ENCODE assay signal across 14 cellular contexts in genomic region chr3:9903904-9904303, GRCh38.
DNase-seq lines count a peak whose midpoint lies in the region; TF ChIP-seq lines count a peak whose summit lies in the region.
"Had no signal": no experiment of that assay in that cellular context is flagged by ENCODE, and none has a peak within 500 bp of the region (broad histone marks: within the 10 kb centered on the region; RNA-seq: fewer than 3 reads in every experiment).

No MANE protein-coding gene starts in this region.

- H3K27ac Mint-ChIP-seq in dendritic cell treated with granulocyte-macrophage colony-stimulating factor and Interleukin-4, amounts not matched to agents 40 ng/mL and 50 ng/mL, for 4 days: peak overlapping the region; percentile 26
- H3K27ac Mint-ChIP-seq: activated naive CD4-positive, alpha-beta T cell treated with anti-CD3 and anti-CD28 coated beads, Interleukin-2, amount 10 ng/mL, durations not matched to agents 7 days and 5 days had no signal

- in situ Hi-C loops in HAP-1 (cut with MboI; ENCODE audit: low sequenced_read_pairs): no loop called here

- H3K4me1 ChIP-seq in ACC112 (ENCODE audit: control insufficient read depth, insufficient read depth, low read length, unreplicated experiment): peaks cover 27% of the 10 kb centered on the region
- H3K4me1 ChIP-seq in parathyroid adenoma: no peaks in the 10 kb centered on the region
- no peaks in the 10 kb centered on the region for H3K4me1 ChIP-seq in HAP-1

- H3K36me3 ChIP-seq in ACC112 (ENCODE audit: insufficient read depth, low read length) (no peaks in the 10 kb centered on the region), parathyroid adenoma (ENCODE audit: control insufficient read depth, insufficient read depth, low read length) (no peaks in the 10 kb centered on the region), HAP-1 (replicated peaks) (no peaks in the 10 kb centered on the region)

- H3K79me2 ChIP-seq in ACC112 (ENCODE audit: control insufficient read depth, insufficient read depth, low read length, unreplicated experiment) (no peaks in the 10 kb centered on the region), parathyroid adenoma (no peaks in the 10 kb centered on the region)

- H3K4me3 Mint-ChIP-seq in dendritic cell treated with granulocyte-macrophage colony-stimulating factor and Interleukin-4, amounts not matched to agents 40 ng/mL and 50 ng/mL, for 4 days: no peak overlapping the region
- H3K4me3 Mint-ChIP-seq: activated naive CD4-positive, alpha-beta T cell treated with anti-CD3 and anti-CD28 coated beads, Interleukin-2, amount 10 ng/mL, durations not matched to agents 7 days and 5 days had no signal

- H3K9ac ChIP-seq in parathyroid adenoma: no peak overlapping the region

- H2AFZ ChIP-seq in ACC112 (ENCODE audit: low read length, unreplicated experiment) (peak overlapping the region; percentile 96), parathyroid adenoma (no peak overlapping the region)

- H3K27ac ChIP-seq in ACC112 (ENCODE audit: low read depth, low read length) (peak overlapping the region; percentile 51), parathyroid adenoma (no peak overlapping the region)

- H3K27me3 ChIP-seq in ACC112 (ENCODE audit: insufficient read depth, low read length) (no peaks in the 10 kb centered on the region), parathyroid adenoma (ENCODE audit: control insufficient read depth, insufficient read depth, low read length) (no peaks in the 10 kb centered on the region), HAP-1 (ENCODE audit: low read depth) (no peaks in the 10 kb centered on the region)

- H3K36me3 Mint-ChIP-seq in dendritic cell treated with granulocyte-macrophage colony-stimulating factor and Interleukin-4, amounts not matched to agents 40 ng/mL and 50 ng/mL, for 4 days (ENCODE audit: low read depth): no peaks in the 10 kb centered on the region
- H3K36me3 Mint-ChIP-seq: activated naive CD4-positive, alpha-beta T cell treated with anti-CD3 and anti-CD28 coated beads, Interleukin-2, amount 10 ng/mL, durations not matched to agents 7 days and 5 days; T-cell had no signal

- H3K9me3 Mint-ChIP-seq in dendritic cell treated with granulocyte-macrophage colony-stimulating factor and Interleukin-4, amounts not matched to agents 40 ng/mL and 50 ng/mL, for 4 days: no peaks in the 10 kb centered on the region
- H3K9me3 Mint-ChIP-seq: activated naive CD4-positive, alpha-beta T cell treated with anti-CD3 and anti-CD28 coated beads, Interleukin-2, amount 10 ng/mL, durations not matched to agents 7 days and 5 days; T-cell had no signal

- H3K4me3 ChIP-seq in ACC112 (ENCODE audit: low read depth, low read length) (peak overlapping the region; percentile 50; the same call in 1 of the 2 replicates), parathyroid adenoma (ENCODE audit: low read depth, low read length) (no peak overlapping the region), HAP-1 (no peak overlapping the region)

- H3K9me3 ChIP-seq in parathyroid adenoma (ENCODE audit: control insufficient read depth, low read length): no peaks in the 10 kb centered on the region
- H3K9me3 ChIP-seq in HAP-1: no peaks in the 10 kb centered on the region

- intact Hi-C loops in dendritic cell treated with granulocyte-macrophage colony-stimulating factor and Interleukin-4, amounts not matched to agents 40 ng/mL and 50 ng/mL, for 4 days (cut with micrococcal nuclease): no loop called here

- no peaks in the 10 kb centered on the region for H3K27me3 Mint-ChIP-seq in dendritic cell treated with granulocyte-macrophage colony-stimulating factor and Interleukin-4, amounts not matched to agents 40 ng/mL and 50 ng/mL, for 4 days
- H3K27me3 Mint-ChIP-seq: T-cell had no signal

- DNase-seq in NCI-H2029 treated with DMSO at 0.1 percent for 48 hours (lab: John Stamatoyannopoulos, UW): peak; percentile 32
- DNase-seq in HCEC 1CT: no peak
- DNase-seq in HAP-1 (ENCODE audit: low spot score in 2 of 2): no peak
- DNase-seq in activated effector memory CD4-positive, alpha-beta T cell treated with anti-CD3 and anti-CD28 coated beads, Interleukin-2, amount 50 U/mL, for 16 hours: no peak
- DNase-seq in kidney tubule cell (ENCODE audit: low spot score): no peak
- DNase-seq: activated naive CD4-positive, alpha-beta T cell treated with anti-CD3 and anti-CD28 coated beads, Interleukin-2, amount 10 ng/mL, durations not matched to agents 7 days and 5 days; COR-L47; GF-D8; Karpas-422; NCI-H1694; T-cell had no signal

- peaks cover 30% of the 10 kb centered on the region for H3K4me1 Mint-ChIP-seq in dendritic cell treated with granulocyte-macrophage colony-stimulating factor and Interleukin-4, amounts not matched to agents 40 ng/mL and 50 ng/mL, for 4 days (ENCODE audit: low read depth)

- H3K4me2 ChIP-seq in parathyroid adenoma (ENCODE audit: low read length): peak overlapping the region; percentile 65

- TF ChIP-seq CTCF in parathyroid adenoma (IDR thresholded peaks at IDR 0.05): no peak
